9 cellular contexts compared by ENCODE assay signal in genomic region chr22:21435998-21436810, GRCh38. TPM values are rescaled to one million over a fixed set of nuclear protein-coding genes. Genes with fewer than 3 reads are reported as not detected.
DNase-seq lines count a peak whose midpoint lies in the region; ATAC-seq, FAIRE-seq and TF ChIP-seq lines count a peak whose summit lies in the region.
"Not testable (repeated sequence)": the region's sequence is repeated elsewhere in the genome, so short reads cannot be mapped to it uniquely, and the experiment has no call there.
"Had no signal": no experiment of that assay in that cellular context is flagged by ENCODE, and none has a peak within 500 bp of the region (broad histone marks: within the 10 kb centered on the region; RNA-seq: fewer than 3 reads in every experiment).

No MANE protein-coding gene starts in this region.

- in situ Hi-C loops in K562 (cut with MboI) = not testable (repeated sequence)

- H3K36me3 ChIP-seq in RWPE2 (ENCODE audit: low read depth); K562 (ENCODE audit: control insufficient read depth, insufficient read depth, low read length); heart right ventricle; right lobe of liver; ovary; stomach: not testable (repeated sequence)

- not testable (repeated sequence) for H2AFZ ChIP-seq in K562 (ENCODE audit: low read depth, low read length)

- intact Hi-C loops in K562 (cut with micrococcal nuclease); heart right ventricle (cut with DNase I); right lobe of liver (cut with DNase I); ovary (cut with DNase I); stomach (cut with DNase I; ENCODE audit: low total_unique reads): not testable (repeated sequence)

- H3K4me3 ChIP-seq in RWPE2 (ENCODE audit: severe bottlenecking); K562; heart right ventricle; right lobe of liver; ovary; stomach: not testable (repeated sequence)

- not testable (repeated sequence) for BruUV-seq in K562 (replicated peaks; lab: Mats Ljungman, UMichigan)

- not testable (repeated sequence) for H3K27me3 ChIP-seq in RWPE2 (ENCODE audit: insufficient read depth, poor library complexity, severe bottlenecking); K562 (ENCODE audit: control insufficient read depth in 2 of 2, insufficient read depth in 2 of 2, low read length in 2 of 2); heart right ventricle; right lobe of liver; ovary; stomach

- not testable (repeated sequence) for TF ChIP-seq CTCF in RWPE2 (IDR thresholded peaks at IDR 0.05; ENCODE audit: poor library complexity, severe bottlenecking); K562 (IDR thresholded peaks at IDR 0.05 in 2 of 3, conservative IDR thresholded peaks at IDR 0.05 in 1 of 3; ENCODE audit: insufficient read depth in 2 of 3, low read depth in 1 of 3, low read length in 3 of 3); heart right ventricle (IDR thresholded peaks at IDR 0.05); right lobe of liver (IDR thresholded peaks at IDR 0.05); ovary (IDR thresholded peaks at IDR 0.05); stomach (IDR thresholded peaks at IDR 0.05)

- not testable (repeated sequence) for H3K79me2 ChIP-seq in K562 (ENCODE audit: control insufficient read depth, insufficient read depth, low read length)

- H4K20me1 ChIP-seq in K562 (replicated peaks; ENCODE audit: control insufficient read depth, insufficient read depth, low read length) = not testable (repeated sequence)

- not testable (repeated sequence) for TF ChIP-seq POLR2A in K562 (conservative IDR thresholded peaks at IDR 0.05); right lobe of liver (IDR thresholded peaks at IDR 0.05); ovary (IDR thresholded peaks at IDR 0.05); stomach (IDR thresholded peaks at IDR 0.05)

- TF ChIP-seq EP300 in K562 (IDR thresholded peaks at IDR 0.05; ENCODE audit: low read length); ovary (IDR thresholded peaks at IDR 0.05); stomach (IDR thresholded peaks at IDR 0.05): not testable (repeated sequence)

- peak overlapping the region in 1 of 2 experiments; percentile 74; a peak in 2 of 4 replicates for H3K9ac ChIP-seq in K562 (ENCODE audit: insufficient read depth in 1 of 2, low read depth in 2 of 2, low read length in 2 of 2)

- POLR2A ChIA-PET in K562 (lab: Yijun Ruan, JAX) = not testable (repeated sequence)

- ATAC-seq in RWPE2 (ENCODE audit: low read depth) (peak; percentile 72), K562 (peak; percentile 37), esophagus mucosa (peak; percentile 51), heart right ventricle (peak; percentile 80 to 90 (median 85)), right lobe of liver (peak; percentile 76 to 80 (median 78))

- not testable (repeated sequence) for DNase-seq in RWPE2 (ENCODE audit: low spot score); K562 (ENCODE audit: extremely low read depth in 1 of 4, low spot score in 3 of 4)
- peak; percentile 4 to 13 for DNase-seq in heart right ventricle
- peak in 2 of 3 donors; percentile 16 to 46 for DNase-seq in right lobe of liver
- DNase-seq in ovary = peak in 4 of 5 donors; percentile 12 to 48 (median 23)
- DNase-seq in stomach = peak; percentile 18
- DNase-seq in ureter (ENCODE audit: low spot score) = peak; percentile 25

- H3K4me1 ChIP-seq in RWPE2 (ENCODE audit: insufficient read depth, poor library complexity, severe bottlenecking); K562 (replicated peaks in 1 of 2; ENCODE audit: control insufficient read depth in 2 of 2, insufficient read depth in 2 of 2, low read length in 2 of 2); heart right ventricle; right lobe of liver; ovary (ENCODE audit: insufficient read depth); stomach: not testable (repeated sequence)

- H3K9me3 ChIP-seq in RWPE2 (ENCODE audit: severe bottlenecking); K562 (replicated peaks; ENCODE audit: control insufficient read depth, insufficient read depth, low read depth, low read length); heart right ventricle; right lobe of liver; ovary; stomach: not testable (repeated sequence)

- H3K27ac ChIP-seq in RWPE2 (ENCODE audit: poor library complexity, severe bottlenecking); K562 (ENCODE audit: extremely low read depth, low read depth, low read length); heart right ventricle; right lobe of liver; ovary: not testable (repeated sequence)
- peak overlapping the region in 4 of 5 donors; percentile 42 to 67 (median 60) for H3K27ac ChIP-seq in stomach

- WGBS in K562 (ENCODE audit: insufficient coverage, low coverage, missing lambda C conversion rate) = 76% methylated on average over 4 of the region's 12 CpGs
- 9 to 10% methylated on average over 2 to 3 of the region's 12 CpGs for WGBS in heart right ventricle, 2 donors
- WGBS in right lobe of liver (ENCODE audit: insufficient coverage, low coverage, low lambda C conversion rate, missing lambda C conversion rate) = no CpG with 5 or more reads among the region's 12 CpGs
- WGBS in ovary, 3 donors = 7% methylated on average over 4 of the region's 12 CpGs; no CpG with 5 or more reads in 2 of the 3 donors
- WGBS in stomach, 5 donors = 8 to 56% (median 9%) methylated on average over 2 to 4 of the region's 12 CpGs; no CpG with 5 or more reads in 2 of the 5 donors

- not testable (repeated sequence) for TF ChIP-seq RAD21 in K562 (CRISPR knock-in tag; conservative IDR thresholded peaks at IDR 0.05 in 1 of 2, IDR thresholded peaks at IDR 0.05 in 1 of 2)

- H3K9me1 ChIP-seq in K562 (ENCODE audit: control insufficient read depth, insufficient read depth, low read length) = not testable (repeated sequence)

- FAIRE-seq in K562 (lab: Jason Lieb, UNC) = not testable (repeated sequence)

- not testable (repeated sequence) for H3K4me2 ChIP-seq in K562 (ENCODE audit: insufficient read depth, low read length)

- CTCF ChIA-PET in K562 (lab: Yijun Ruan, JAX; ENCODE audit: low intra/inter-chr PET ratio) = not testable (repeated sequence)

RNA-seq across cellular contexts. Expression of gene HIC2, which starts 19.0 kb away (rescaled TPM):
- total RNA-seq in K562 (2011; cell fraction: chromatin; rRNA removed; ENCODE audit: low replicate concordance) = 56.9 and 123 TPM in 2 replicates
- 77.2 and 88.6 TPM in 2 replicates for total RNA-seq in K562 (2011; cell fraction: nucleolus; rRNA removed)
- total RNA-seq in K562 (2011; cell fraction: nucleoplasm; rRNA removed) = 64.3 and 67.2 TPM in 2 replicates
- total RNA-seq in K562 (2014; rRNA removed) (68.3 and 85.5 TPM in 2 replicates), K562 (2014; rRNA removed; fragmentation: Illumina TruSeq; extraction: Trizol) (25.5 and 25.6 TPM in 2 replicates), K562 (2015; rRNA removed; fragmentation: Illumina TruSeq; extraction: Trizol) (51.0 and 51.9 TPM in 2 replicates), K562 (2021) (104 and 117 TPM in 2 replicates), esophagus mucosa (2.1 TPM), heart right ventricle (1 to 10 TPM; 1.2 to 2.4 (median 1.8) TPM), right lobe of liver (1 to 10 TPM in 5 of 6 experiments, under 1 TPM in 1; 0.88 to 1.9 (median 1.4) TPM), ovary (1 to 10 TPM; 2.9 to 8.6 (median 6.6) TPM), stomach (1 to 10 TPM in 4 of 5 donors, under 1 TPM in 1; 0.45 to 7.4 (median 7.0) TPM), ureter (4.0 TPM)
- polyA plus RNA-seq in K562 (2011; rRNA removed) (19.7 and 20.7 TPM in 2 replicates), K562 (2014; fragmentation: Illumina TruSeq; extraction: Trizol) (35.5 and 50.6 TPM in 2 replicates), K562 (2014; fragmentation: Nextera tagmentation; extraction: Ambion mirVana) (1 to 10 TPM; 1.7 to 2.6 TPM), K562 (2014; rRNA removed) (40.8 and 41.4 TPM in 2 replicates), heart right ventricle (1 to 10 TPM in 1 of 2 donors, under 1 TPM in 1; 0.65 to 2.0 TPM), ovary (1 to 10 TPM; 1.3 to 3.3 TPM), stomach (1 to 10 TPM in 2 of 3 donors, under 1 TPM in 1; 0.78 to 1.5 (median 1.2) TPM)
- 25.5 and 39.2 TPM in 2 replicates for polyA plus RNA-seq in K562 (2011; cell fraction: cytosol; rRNA removed)
- polyA plus RNA-seq in K562 (2011; cell fraction: nucleus; rRNA removed) = 39.9 and 64.1 TPM in 2 replicates
- polyA plus RNA-seq in K562 (2012) = 40.2 and 58.7 TPM in 2 replicates
- polyA minus RNA-seq in K562 (2011; rRNA and poly(A)+ RNA removed) = 20.9 and 37.6 TPM in 2 replicates
- 47.0 and 61.2 TPM in 2 replicates for polyA minus RNA-seq in K562 (2011; cell fraction: cytosol; rRNA and poly(A)+ RNA removed)
- polyA minus RNA-seq in K562 (2011; cell fraction: nucleus; rRNA and poly(A)+ RNA removed) = 31.5 and 40.1 TPM in 2 replicates

RNA-seq across cellular contexts. Expression of gene TMEM191C, which starts 31.0 kb away (rescaled TPM):
- total RNA-seq in K562 (2011; cell fraction: chromatin; rRNA removed; ENCODE audit: low replicate concordance) = 5.4 and 9.0 TPM in 2 replicates
- 9.5 and 10.3 TPM in 2 replicates for total RNA-seq in K562 (2011; cell fraction: nucleolus; rRNA removed)
- total RNA-seq in K562 (2011; cell fraction: nucleoplasm; rRNA removed) = 7.1 and 8.9 TPM in 2 replicates
- total RNA-seq in K562 (2014; rRNA removed) (3.4 and 4.6 TPM in 2 replicates), K562 (2014; rRNA removed; fragmentation: Illumina TruSeq; extraction: Trizol) (0.41 and 0.84 TPM in 2 replicates), K562 (2015; rRNA removed; fragmentation: Illumina TruSeq; extraction: Trizol) (1.1 and 1.6 TPM in 2 replicates), K562 (2021) (5.8 and 7.1 TPM in 2 replicates), esophagus mucosa (4.2 TPM), heart right ventricle (1 to 10 TPM in 2 of 10 donors, under 1 TPM in 6, not detected in 2; 0.26 to 1.8 (median 0.85) TPM), right lobe of liver (1 to 10 TPM in 1 of 6 experiments, under 1 TPM in 5; 0.12 to 1.4 (median 0.66) TPM), ovary (1 to 10 TPM in 5 of 7 donors, under 1 TPM in 2; 0.37 to 2.4 (median 1.1) TPM), stomach (10 to 100 TPM in 1 of 5 donors, 1 to 10 TPM in 1, under 1 TPM in 1, not detected in 2; 0.73 to 69.2 (median 3.6) TPM), ureter (0.31 TPM)
- polyA plus RNA-seq in K562 (2011; rRNA removed) (2.1 and 3.1 TPM in 2 replicates), K562 (2014; fragmentation: Illumina TruSeq; extraction: Trizol) (0.82 and 1.1 TPM in 2 replicates), K562 (2014; fragmentation: Nextera tagmentation; extraction: Ambion mirVana) (under 1 TPM; 0.15 to 0.28 TPM), K562 (2014; rRNA removed) (4.0 and 6.5 TPM in 2 replicates), heart right ventricle (1 to 10 TPM in 1 of 2 donors, under 1 TPM in 1; 0.70 to 1.1 TPM), ovary (1 to 10 TPM in 1 of 2 donors, under 1 TPM in 1; 0.27 to 1.4 TPM), stomach (1 to 10 TPM; 1.8 to 5.8 (median 2.9) TPM)
- polyA plus RNA-seq in K562 (2011; cell fraction: cytosol; rRNA removed) = 5.0 and 11.5 TPM in 2 replicates
- 13.1 and 16.7 TPM in 2 replicates for polyA plus RNA-seq in K562 (2011; cell fraction: nucleus; rRNA removed)
- polyA plus RNA-seq in K562 (2012) = 5.2 and 9.2 TPM in 2 replicates
- 0.46 and 0.93 TPM in 2 replicates for polyA minus RNA-seq in K562 (2011; rRNA and poly(A)+ RNA removed)
- polyA minus RNA-seq in K562 (2011; cell fraction: cytosol; rRNA and poly(A)+ RNA removed) = 2.4 and 4.9 TPM in 2 replicates
- polyA minus RNA-seq in K562 (2011; cell fraction: nucleus; rRNA and poly(A)+ RNA removed) = 2.4 and 3.0 TPM in 2 replicates

RNA-seq across cellular contexts. Expression of gene RIMBP3B, which starts 52.7 kb away (rescaled TPM):
- 0.60 TPM in 1 of 2 replicates, not detected in the other for total RNA-seq in K562 (2011; cell fraction: chromatin; rRNA removed; ENCODE audit: low replicate concordance)
- 0.13 and 1.0 TPM in 2 replicates for total RNA-seq in K562 (2011; cell fraction: nucleolus; rRNA removed)
- 0.29 and 0.46 TPM in 2 replicates for total RNA-seq in K562 (2011; cell fraction: nucleoplasm; rRNA removed)
- total RNA-seq in K562 (2014; rRNA removed) (0.14 and 0.37 TPM in 2 replicates), K562 (2014; rRNA removed; fragmentation: Illumina TruSeq; extraction: Trizol) (0.18 and 0.19 TPM in 2 replicates), K562 (2015; rRNA removed; fragmentation: Illumina TruSeq; extraction: Trizol) (0.23 and 0.29 TPM in 2 replicates), K562 (2021) (0.55 and 0.78 TPM in 2 replicates), esophagus mucosa (not detected), heart right ventricle (under 1 TPM in 4 of 10 donors, not detected in 6; 0.04 to 0.21 (median 0.10) TPM), right lobe of liver (under 1 TPM in 1 of 6 experiments, not detected in 5; 0.04 TPM), ovary (under 1 TPM in 5 of 7 donors, not detected in 2; 0.08 to 0.20 (median 0.12) TPM), stomach (not detected), ureter (not detected)
- polyA plus RNA-seq in K562 (2011; rRNA removed) (0.03 and 0.16 TPM in 2 replicates), K562 (2014; fragmentation: Illumina TruSeq; extraction: Trizol) (0.14 and 0.24 TPM in 2 replicates), K562 (2014; fragmentation: Nextera tagmentation; extraction: Ambion mirVana) (under 1 TPM in 1 of 2 experiments, not detected in 1; 0.01 TPM), K562 (2014; rRNA removed) (0.08 and 0.18 TPM in 2 replicates), heart right ventricle (under 1 TPM in 1 of 2 donors, not detected in 1; 0.03 TPM), ovary (not detected), stomach (under 1 TPM in 1 of 3 donors, not detected in 2; 0.03 TPM)
- 0.06 and 0.13 TPM in 2 replicates for polyA plus RNA-seq in K562 (2011; cell fraction: cytosol; rRNA removed)
- polyA plus RNA-seq in K562 (2011; cell fraction: nucleus; rRNA removed) = 0.08 and 0.18 TPM in 2 replicates
- polyA plus RNA-seq in K562 (2012) = 0.43 and 1.1 TPM in 2 replicates
- 0.32 and 0.36 TPM in 2 replicates for polyA minus RNA-seq in K562 (2011; rRNA and poly(A)+ RNA removed)
- 0.29 TPM in 1 of 2 replicates, not detected in the other for polyA minus RNA-seq in K562 (2011; cell fraction: cytosol; rRNA and poly(A)+ RNA removed)
- 0.13 and 0.44 TPM in 2 replicates for polyA minus RNA-seq in K562 (2011; cell fraction: nucleus; rRNA and poly(A)+ RNA removed)
- total RNA-seq: MCF 10A had no signal
